In the genomic region with DNA sequence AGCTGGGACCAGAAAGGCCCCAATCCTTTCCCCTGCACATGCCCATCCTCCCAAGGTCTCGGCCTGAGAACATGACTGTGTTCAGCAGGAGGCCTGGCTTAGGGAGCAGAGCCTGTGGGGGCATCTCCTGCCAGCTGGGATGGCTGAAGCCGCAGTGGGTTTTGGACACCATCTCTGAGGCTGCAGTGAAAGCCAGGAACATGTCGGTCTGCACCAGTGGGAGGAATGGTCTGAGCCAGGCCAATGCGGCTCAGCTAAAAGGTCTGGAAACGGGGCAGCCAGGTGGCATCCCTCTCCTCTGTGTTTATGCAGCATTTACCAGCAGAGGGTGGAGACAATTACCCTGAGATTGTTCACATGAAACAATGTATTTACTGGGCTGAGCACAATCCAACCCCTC, we compare ENCODE assay signal across 17 cellular contexts. TPM values are rescaled to one million over a fixed set of nuclear protein-coding genes. Genes with fewer than 3 reads are reported as not detected.
A peak's percentile ranks its signal among the peaks of the same experiment; 100 is the strongest.
DNase-seq lines count a peak whose midpoint lies in the region; ATAC-seq, FAIRE-seq and TF ChIP-seq lines count a peak whose summit lies in the region.
"Had no signal": no experiment of that assay in that cellular context is flagged by ENCODE, and none has a peak within 500 bp of the region (broad histone marks: within the 10 kb centered on the region; RNA-seq: fewer than 3 reads in every experiment).

No MANE protein-coding gene starts in this region.

- H4K5ac ChIP-seq in IMR-90 (ENCODE audit: low read depth, low read length), result no peak overlapping the region

- H3K4me2 ChIP-seq in IMR-90 (ENCODE audit: low read depth, low read length), result no peak overlapping the region

- H3K14ac ChIP-seq in IMR-90 (replicated peaks; ENCODE audit: low read depth, low read length), result no peak overlapping the region

- H3K36me3 ChIP-seq in IMR-90 (ENCODE audit: control insufficient read depth, insufficient read depth, low read length) (peaks cover 25% of the 10 kb centered on the region), esophagus muscularis mucosa (peaks cover 5 to 74% (median 32%) of the 10 kb centered on the region in 4 donors)
- H3K36me3 ChIP-seq: MG63 had no signal

- no peak overlapping the region for H3K56ac ChIP-seq in IMR-90 (ENCODE audit: extremely low read depth, insufficient read depth, low read length)

- no TSS peak for BruUV-seq in IMR-90 (replicated peaks; lab: Mats Ljungman, UMichigan)

- H3K9ac ChIP-seq in IMR-90 (ENCODE audit: low read depth, low read length), result no peak overlapping the region

- no peak overlapping the region for H3K18ac ChIP-seq in IMR-90 (ENCODE audit: low read depth, low read length)

- peaks cover 8% of the 10 kb centered on the region for H3K4me1 ChIP-seq in IMR-90 (ENCODE audit: control insufficient read depth, insufficient read depth, low read length)
- peaks cover 0 to 2% (median 0%) of the 10 kb centered on the region in 4 donors for H3K4me1 ChIP-seq in esophagus muscularis mucosa
- H3K4me1 ChIP-seq: Caco-2 had no signal

- H3K79me1 ChIP-seq in IMR-90 (ENCODE audit: low read depth in 1 of 2, low read length in 2 of 2), result no peaks in the 10 kb centered on the region; a peak in 1 of 4 replicates

- H4K8ac ChIP-seq in IMR-90 (ENCODE audit: low read depth in 2 of 2, low read length in 2 of 2), result no peak overlapping the region

- CTCF ChIA-PET in IMR-90 (lab: Yijun Ruan, JAX), result interaction anchor here (0.6 to 1.6 kb wide), 2 partner anchors 9 to 10 kb away, joined by 3 to 7 read pairs; no protein-coding TSS in a partner anchor

- H2BK20ac ChIP-seq in IMR-90 (ENCODE audit: low read depth, low read length), result no peak overlapping the region

- no peak for TF ChIP-seq RAD21 in IMR-90 (IDR thresholded peaks at IDR 0.05; ENCODE audit: low read length)

- DNase-seq in H54 (ENCODE audit: insufficient read length, low spot score) (no peak), IMR-90 (no peak), esophagus muscularis mucosa (ENCODE audit: extremely low spot score) (peak; percentile 85), sciatic nerve (ENCODE audit: low spot score) (no peak)
- no peak for DNase-seq in activated CD4-positive, alpha-beta T cell treated with anti-CD3 and anti-CD28 coated beads, Interleukin-2, amount 50 U/mL, for 48 hours
- DNase-seq: Caco-2; CD4-positive, CD25-positive, alpha-beta regulatory T cell; DMS53; MG63; NCI-H1092; NCI-H146; NCI-H2081 treated with DMSO at 0.1 percent for 48 hours; NCI-H526 treated with DMSO at 0.1 percent for 48 hours; OCI-M1 had no signal

- no peak overlapping the region for H3K4ac ChIP-seq in IMR-90 (ENCODE audit: low read depth, low read length)

- TF ChIP-seq EP300 in esophagus muscularis mucosa (IDR thresholded peaks at IDR 0.05), result no peak

- H2AK9ac ChIP-seq in IMR-90 (replicated peaks; ENCODE audit: low read depth, low read length, poor library complexity), result peak overlapping the region; percentile 19

- H3K9me1 ChIP-seq in IMR-90 (ENCODE audit: insufficient read depth, low read length), result peaks cover 14% of the 10 kb centered on the region

- ATAC-seq in IMR-90 (ENCODE audit: low read depth) (no peak), sciatic nerve (peak; percentile 18), HG03520 (IDR thresholded peaks at IDR 0.05; ENCODE audit: unreplicated experiment) (no peak), GM18873 (IDR thresholded peaks at IDR 0.05; ENCODE audit: low FRiP score, unreplicated experiment) (no peak)

- no peak overlapping the region for H3K4me3 ChIP-seq in IMR-90 (ENCODE audit: insufficient read depth, low read depth, low read length)
- no peak overlapping the region for H3K4me3 ChIP-seq in esophagus muscularis mucosa
- H3K4me3 ChIP-seq: MG63 had no signal

- POLR2A ChIA-PET in IMR-90 (lab: Charles Lee; ENCODE audit: unreplicated experiment), result no interaction called here

- H2BK15ac ChIP-seq in IMR-90 (ENCODE audit: low read depth, low read length), result no peak overlapping the region

- H2AK5ac ChIP-seq in IMR-90 (ENCODE audit: low read depth, low read length), result no peak overlapping the region

- H4K91ac ChIP-seq in IMR-90 (ENCODE audit: insufficient read depth, low read depth, low read length), result no peak overlapping the region

- intact Hi-C loops in IMR-90 (cut with micrococcal nuclease) (no loop called here), esophagus muscularis mucosa (cut with DNase I) (no loop called here), sciatic nerve (cut with DNase I) (no loop called here)

- H3K23ac ChIP-seq in IMR-90 (ENCODE audit: low read depth, low read length), result no peak overlapping the region

- TF ChIP-seq POLR2A in H54 (IDR thresholded peaks at IDR 0.05; ENCODE audit: low read depth, low read length) (0 out of 2 replicates have a peak, but pooled peaks have one; percentile 12), IMR-90 (IDR thresholded peaks at IDR 0.05; ENCODE audit: low read depth, low read length) (no peak), esophagus muscularis mucosa (IDR thresholded peaks at IDR 0.05; ENCODE audit: low read depth) (no peak)

- 40% methylated on average over 1 of the region's 5 CpGs; no CpG with 5 or more reads in 1 of the 2 experiments for WGBS in IMR-90 (ENCODE audit: extremely low coverage in 2 of 2, insufficient read length in 1 of 2), 2 experiments
- 94% methylated on average over 2 of the region's 5 CpGs for WGBS in esophagus muscularis mucosa

- FAIRE-seq in H54 (lab: Jason Lieb, UNC), result no peak
- FAIRE-seq: HepG2 had no signal

- in situ Hi-C loops in IMR-90 (cut with MboI; ENCODE audit: low sequenced_read_pairs), result no loop called here

- TF ChIP-seq CTCF in IMR-90 (conservative IDR thresholded peaks at IDR 0.05; ENCODE audit: low read depth, low read length), result no peak
- no peak for TF ChIP-seq CTCF in esophagus muscularis mucosa (IDR thresholded peaks at IDR 0.05)

- dilution Hi-C loops in IMR-90 (cut with HindIII; ENCODE audit: low sequenced_read_pairs, unreplicated experiment), result no loop called here

- H3K27ac ChIP-seq in IMR-90 (ENCODE audit: insufficient read depth, low read length), result no peak overlapping the region
- no peak overlapping the region for H3K27ac ChIP-seq in esophagus muscularis mucosa (replicated peaks in 1 of 4)

- no peak overlapping the region for H2BK120ac ChIP-seq in IMR-90 (ENCODE audit: low read depth, low read length)

- H4K20me1 ChIP-seq in IMR-90 (ENCODE audit: insufficient read depth, low read length), result no peaks in the 10 kb centered on the region

- H2AFZ ChIP-seq in IMR-90 (replicated peaks; ENCODE audit: low read length, poor library complexity), result peak overlapping the region; percentile 33

- no peaks in the 10 kb centered on the region for H3K27me3 ChIP-seq in IMR-90 (ENCODE audit: control insufficient read depth, insufficient read depth, low read length)
- no peaks in the 10 kb centered on the region for H3K27me3 ChIP-seq in esophagus muscularis mucosa
- H3K27me3 ChIP-seq: MG63 had no signal

- H2BK5ac ChIP-seq in IMR-90 (ENCODE audit: low read depth, low read length, poor library complexity, severe bottlenecking), result no peak overlapping the region

- H3K9me3 ChIP-seq in IMR-90 (ENCODE audit: control insufficient read depth, insufficient read depth, low read length), result no peaks in the 10 kb centered on the region
- H3K9me3 ChIP-seq in esophagus muscularis mucosa, result no peaks in the 10 kb centered on the region
- H3K9me3 ChIP-seq: Caco-2, MG63 had no signal

TF ChIP-seq in IMR-90, 13 proteins besides CTCF, POLR2A, EP300 and RAD21:
- no peak for TF ChIP-seq CEBPB (IDR thresholded peaks at IDR 0.05; ENCODE audit: low read depth, low read length)
- TF ChIP-seq SMC3 (IDR thresholded peaks at IDR 0.05; ENCODE audit: low read depth, low read length), result no peak
- TF ChIP-seq RCOR1 (IDR thresholded peaks at IDR 0.05; ENCODE audit: insufficient replicate concordance, low read length), result no peak
- no peak for TF ChIP-seq FOS (IDR thresholded peaks at IDR 0.05; ENCODE audit: low read depth, low read length)
- TF ChIP-seq RFX5 (IDR thresholded peaks at IDR 0.05; ENCODE audit: low read depth, low read length), result no peak
- TF ChIP-seq USF2 (IDR thresholded peaks at IDR 0.05; ENCODE audit: low read depth, low read length), result no peak
- no peak for TF ChIP-seq MAZ (IDR thresholded peaks at IDR 0.05; ENCODE audit: borderline replicate concordance, low read depth, low read length)
- no peak for TF ChIP-seq MAFK (IDR thresholded peaks at IDR 0.05; ENCODE audit: low read depth, low read length)
- TF ChIP-seq MXI1 (IDR thresholded peaks at IDR 0.05; ENCODE audit: borderline replicate concordance, low read depth, low read length), result no peak
- no peak for TF ChIP-seq BHLHE40 (IDR thresholded peaks at IDR 0.05; ENCODE audit: low read depth, low read length)
- TF ChIP-seq ELK1 (IDR thresholded peaks at IDR 0.05; ENCODE audit: borderline replicate concordance, low read depth, low read length), result no peak
- TF ChIP-seq CHD1 (IDR thresholded peaks at IDR 0.05; ENCODE audit: low read depth, low read length), result no peak
- TF ChIP-seq NFE2L2 (IDR thresholded peaks at IDR 0.05; ENCODE audit: low read depth, low read length), result no peak

RNA-seq across cellular contexts. Expression of gene GPR161, which starts 44.6 kb away (rescaled TPM):
- total RNA-seq in IMR-90 (2012; rRNA removed) (11.1 and 13.3 TPM in 2 replicates), esophagus muscularis mucosa (10 to 100 TPM; 19.5 to 46.7 (median 22.9) TPM), sciatic nerve (10.7 TPM)
- 12.4 and 12.5 TPM in 2 replicates for polyA plus RNA-seq in IMR-90 (2012; rRNA removed)
- polyA plus RNA-seq in IMR-90 (2012; cell fraction: cytosol; rRNA removed), result 8.8 and 12.9 TPM in 2 replicates
- polyA plus RNA-seq in IMR-90 (2012; cell fraction: nucleus; rRNA removed; ENCODE audit: low replicate concordance), result 8.4 and 15.0 TPM in 2 replicates
- total RNA-seq: CD4-positive, CD25-positive, alpha-beta regulatory T cell had no signal
- polyA plus RNA-seq: CD4-positive, CD25-positive, alpha-beta regulatory T cell had no signal
